13 cellular contexts compared by ENCODE assay signal in genomic region chr11:95592455-95592854, GRCh38.
DNase-seq lines count a peak whose midpoint lies in the region; ATAC-seq and TF ChIP-seq lines count a peak whose summit lies in the region.
"Had no signal": no experiment of that assay in that cellular context is flagged by ENCODE, and none has a peak within 500 bp of the region (broad histone marks: within the 10 kb centered on the region; RNA-seq: fewer than 3 reads in every experiment).

No MANE protein-coding gene starts in this region.

- H3K23ac ChIP-seq in mesendoderm (ENCODE audit: low read length) = no peak overlapping the region

- no peak overlapping the region for H3K56ac ChIP-seq in mesendoderm (ENCODE audit: low read length)

- H3K4me3 ChIP-seq in mesendoderm (ENCODE audit: low read length) = no peak overlapping the region
- no peak overlapping the region for H3K4me3 ChIP-seq in upper lobe of right lung
- H3K4me3 ChIP-seq in mammary epithelial cell (replicated peaks in 1 of 3; ENCODE audit: insufficient read depth in 1 of 3, low read depth in 2 of 3, low read length in 3 of 3) = no peak overlapping the region

- H2BK120ac ChIP-seq in mesendoderm (ENCODE audit: low read depth, low read length) = no peak overlapping the region

- no peak overlapping the region for H2AK5ac ChIP-seq in mesendoderm (ENCODE audit: low read length)

- no peak overlapping the region for H3K4me2 ChIP-seq in mesendoderm (ENCODE audit: low read length)
- no peak overlapping the region for H3K4me2 ChIP-seq in mammary epithelial cell (ENCODE audit: insufficient read depth, low read depth, low read length)

- CTCF ChIA-PET in mammary epithelial cell (lab: Charles Lee; ENCODE audit: low non-redundant PET) = no interaction called here

- H3K9ac ChIP-seq in mesendoderm (ENCODE audit: low read length) (no peak overlapping the region), mammary epithelial cell (ENCODE audit: insufficient read depth, low read length) (no peak overlapping the region)

- H4K8ac ChIP-seq in mesendoderm (ENCODE audit: low read depth, low read length) = no peak overlapping the region

- no peak overlapping the region for H2AFZ ChIP-seq in mammary epithelial cell (ENCODE audit: low read depth, low read length)

- H3K79me1 ChIP-seq in mesendoderm (ENCODE audit: low read length) = no peaks in the 10 kb centered on the region

- H3K27ac ChIP-seq in mesendoderm (ENCODE audit: low read depth, low read length) (no peak overlapping the region), upper lobe of right lung (no peak overlapping the region), mammary epithelial cell (ENCODE audit: insufficient read depth, low read depth, low read length) (no peak overlapping the region)

- dilution Hi-C loops in mammary epithelial cell (cut with HindIII; ENCODE audit: low sequenced_read_pairs) = no loop called here

- H3K9me3 ChIP-seq in upper lobe of right lung (no peaks in the 10 kb centered on the region), mammary epithelial cell (replicated peaks; ENCODE audit: insufficient read depth, low read length) (no peaks in the 10 kb centered on the region)

- no peaks in the 10 kb centered on the region for H4K20me1 ChIP-seq in mammary epithelial cell (ENCODE audit: insufficient read depth, low read length)

- no peak overlapping the region for H2BK15ac ChIP-seq in mesendoderm (replicated peaks; ENCODE audit: low read depth)

- no TSS peak for BruUV-seq in mammary epithelial cell (replicated peaks; lab: Mats Ljungman, UMichigan)

- in situ Hi-C loops in mammary epithelial cell (cut with MboI; ENCODE audit: low sequenced_read_pairs in 2 of 2) = no loop called here

- H3K4ac ChIP-seq in mesendoderm (ENCODE audit: low read depth, low read length) = no peak overlapping the region

- H3K79me2 ChIP-seq in mesendoderm (ENCODE audit: control insufficient read depth, insufficient read depth, low read length) (no peaks in the 10 kb centered on the region), mammary epithelial cell (ENCODE audit: insufficient read depth, low read length) (no peaks in the 10 kb centered on the region)

- DNase-seq in NCI-H82 (lab: John Stamatoyannopoulos, UW) (peak; percentile 21), NCI-H82 treated with DMSO at 0.1 percent for 48 hours (lab: John Stamatoyannopoulos, UW; ENCODE audit: unreplicated experiment) (no peak), dedifferentiated amniotic fluid mesenchymal stem cell (ENCODE audit: extremely low spot score) (peak; percentile 51), mesendoderm (peak; percentile 50), upper lobe of right lung (no peak), NCI-H187 treated with DMSO at 0.1 percent for 48 hours (lab: John Stamatoyannopoulos, UW) (no peak), pons (ENCODE audit: low spot score) (no peak), mammary epithelial cell (no peak)
- DNase-seq: activated CD4-positive, alpha-beta memory T cell treated with anti-CD3 and anti-CD28 coated beads, Interleukin-2, amount 10 ng/mL, durations not matched to agents 7 days and 5 days; activated effector memory CD4-positive, alpha-beta T cell treated with anti-CD3 and anti-CD28 coated beads, Interleukin-2, amount 50 U/mL, for 16 hours; COR-L47; NCI-H1105; NCI-H748 treated with DMSO at 0.1 percent for 48 hours had no signal

- no peak overlapping the region for H4K5ac ChIP-seq in mesendoderm (ENCODE audit: low read length)

- no peak overlapping the region for H3K18ac ChIP-seq in mesendoderm (ENCODE audit: low read length)

- ATAC-seq in upper lobe of right lung = peak; percentile 65

- H2BK5ac ChIP-seq in mesendoderm (ENCODE audit: low read length) = no peak overlapping the region

- intact Hi-C loops in upper lobe of right lung (cut with DNase I) (no loop called here), mammary epithelial cell (cut with micrococcal nuclease) (no loop called here)

- H3K27me3 ChIP-seq in mesendoderm (ENCODE audit: insufficient read depth, low read length, poor library complexity) (no peaks in the 10 kb centered on the region), upper lobe of right lung (no peaks in the 10 kb centered on the region), mammary epithelial cell (ENCODE audit: insufficient read depth, low read length) (no peaks in the 10 kb centered on the region)

- TF ChIP-seq CTCF in upper lobe of right lung (IDR thresholded peaks at IDR 0.05) = no peak
- TF ChIP-seq CTCF in mammary epithelial cell (conservative IDR thresholded peaks at IDR 0.05 in 1 of 2, IDR thresholded peaks at IDR 0.05 in 1 of 2; ENCODE audit: extremely low read depth in 1 of 2, insufficient read depth in 1 of 2, low read depth in 1 of 2, low read length in 2 of 2) = no peak

- peaks cover 2% of the 10 kb centered on the region for H3K4me1 ChIP-seq in mesendoderm (ENCODE audit: control insufficient read depth, low read depth, low read length)
- H3K4me1 ChIP-seq in upper lobe of right lung = no peaks in the 10 kb centered on the region
- H3K4me1 ChIP-seq in mammary epithelial cell (ENCODE audit: insufficient read depth, low read length) = peaks cover 10% of the 10 kb centered on the region

- WGBS in mesendoderm (ENCODE audit: extremely low coverage, insufficient coverage, low lambda C conversion rate) = no CpG with 5 or more reads among the region's 4 CpGs
- WGBS in mammary epithelial cell (ENCODE audit: low coverage, missing lambda C conversion rate) = 80% methylated on average over 3 of the region's 4 CpGs

- no peaks in the 10 kb centered on the region for H3K36me3 ChIP-seq in mesendoderm (ENCODE audit: control insufficient read depth, insufficient read depth, low read length)
- no peaks in the 10 kb centered on the region for H3K36me3 ChIP-seq in upper lobe of right lung
- H3K36me3 ChIP-seq in mammary epithelial cell (ENCODE audit: insufficient read depth, low read length) = no peaks in the 10 kb centered on the region

Comparison
In these comparisons a context has a peak if more than half of its experiments do, and no peak if none do; other contexts are left out.
1. DNase-seq: peak in NCI-H82 (single experiment), dedifferentiated amniotic fluid mesenchymal stem cell (single experiment) and mesendoderm (single experiment); none in NCI-H82 treated with DMSO at 0.1 percent for 48 hours (single experiment), upper lobe of right lung (single experiment), NCI-H187 treated with DMSO at 0.1 percent for 48 hours (single experiment), pons (single experiment) and mammary epithelial cell (single experiment).